Comparison of ENCODE assay signal across 8 cellular contexts in genomic region chr19:30718728-30719127, GRCh38.
DNase-seq lines count a peak whose midpoint lies in the region; ATAC-seq and TF ChIP-seq lines count a peak whose summit lies in the region.

No MANE protein-coding gene starts in this region.

- peak overlapping the region; percentile 94 for H3K4me2 ChIP-seq in BLaER1
- peak overlapping the region; percentile 63 for H3K4me2 ChIP-seq in trophoblast cell (ENCODE audit: low read length)

- no peak overlapping the region for H2BK120ac ChIP-seq in trophoblast cell (ENCODE audit: insufficient read depth, low read length, poor library complexity)

- no peaks in the 10 kb centered on the region for H3K79me1 ChIP-seq in trophoblast cell (ENCODE audit: low read length)

- no peak for TF ChIP-seq POLR2A in gastroesophageal sphincter (IDR thresholded peaks at IDR 0.05)

- H3K27me3 ChIP-seq in BLaER1 (no peaks in the 10 kb centered on the region), gastroesophageal sphincter (no peaks in the 10 kb centered on the region), trophoblast cell (ENCODE audit: insufficient read depth, low read length) (no peaks in the 10 kb centered on the region)

- no peak overlapping the region for H2BK5ac ChIP-seq in trophoblast cell (ENCODE audit: low read depth, low read length, poor library complexity)

- H3K4me1 ChIP-seq in BLaER1: peaks cover 19% of the 10 kb centered on the region
- peaks cover 0 to 22% (median 0%) of the 10 kb centered on the region in 3 donors for H3K4me1 ChIP-seq in gastroesophageal sphincter
- H3K4me1 ChIP-seq in trophoblast cell (ENCODE audit: control insufficient read depth in 1 of 2, insufficient read depth in 2 of 2, low read length in 2 of 2): peaks cover 4 to 8% of the 10 kb centered on the region in 2 experiments

- DNase-seq in RWPE1 (ENCODE audit: low spot score) (peak; percentile 8), trophoblast cell (no peak), C1 segment of cervical spinal cord (lab: John Stamatoyannopoulos, UW) (no peak), NCI-H524 treated with DMSO at 0.1 percent for 48 hours (lab: John Stamatoyannopoulos, UW) (no peak), NCI-H1092 treated with DMSO at 0.1 percent for 48 hours (lab: John Stamatoyannopoulos, UW) (no peak), NK-92 (lab: John Stamatoyannopoulos, UW; ENCODE audit: unreplicated experiment) (no peak)

- no peaks in the 10 kb centered on the region for H3K9me3 ChIP-seq in BLaER1
- no peaks in the 10 kb centered on the region for H3K9me3 ChIP-seq in gastroesophageal sphincter
- H3K9me3 ChIP-seq in trophoblast cell (ENCODE audit: insufficient read depth, low read depth, low read length): no peaks in the 10 kb centered on the region

- ATAC-seq in gastroesophageal sphincter: no peak

- no peak for TF ChIP-seq EP300 in gastroesophageal sphincter (IDR thresholded peaks at IDR 0.05)

- no peak overlapping the region for H3K18ac ChIP-seq in trophoblast cell (ENCODE audit: low read length)

- no peak overlapping the region for H4K91ac ChIP-seq in trophoblast cell (ENCODE audit: low read depth, low read length)

- TF ChIP-seq CTCF in RWPE1 (conservative IDR thresholded peaks at IDR 0.05; ENCODE audit: low read depth) (no peak), gastroesophageal sphincter (IDR thresholded peaks at IDR 0.05) (no peak)

- H4K12ac ChIP-seq in trophoblast cell (ENCODE audit: low read depth, low read length): no peak overlapping the region

- H3K79me2 ChIP-seq in trophoblast cell (ENCODE audit: control insufficient read depth, insufficient read depth, low read length, poor library complexity): no peaks in the 10 kb centered on the region

- H2AFZ ChIP-seq in trophoblast cell (ENCODE audit: insufficient read depth, low read length, poor library complexity): no peak overlapping the region

- H3K9ac ChIP-seq in BLaER1 (peak overlapping the region; percentile 84), trophoblast cell (ENCODE audit: low read length) (no peak overlapping the region)

- peak overlapping the region; percentile 88 for H3K27ac ChIP-seq in BLaER1
- H3K27ac ChIP-seq in RWPE1: no peak overlapping the region
- H3K27ac ChIP-seq in gastroesophageal sphincter: peak overlapping the region; percentile 50 to 88 (median 80)
- no peak overlapping the region for H3K27ac ChIP-seq in trophoblast cell (ENCODE audit: low read depth, low read length)

- H4K20me1 ChIP-seq in BLaER1: no peaks in the 10 kb centered on the region

- no peak overlapping the region for H3K23ac ChIP-seq in trophoblast cell (ENCODE audit: low read length)

- no peak overlapping the region for H4K8ac ChIP-seq in trophoblast cell (ENCODE audit: low read depth, low read length)

- H3K4me3 ChIP-seq in BLaER1 (peak overlapping the region; percentile 69), gastroesophageal sphincter (peak overlapping the region; percentile 65 to 69), trophoblast cell (ENCODE audit: low read depth, low read length) (no peak overlapping the region)

- no peak overlapping the region for H3K4ac ChIP-seq in trophoblast cell (ENCODE audit: low read depth, low read length)

- CTCF ChIA-PET in RWPE1 (lab: Yijun Ruan, JAX): interaction anchor here (1.4 kb wide), 1 partner anchor 49 kb away, joined by 4 read pairs; no protein-coding TSS in a partner anchor

- no peak overlapping the region for H2AK5ac ChIP-seq in trophoblast cell (ENCODE audit: low read length)

- H3K14ac ChIP-seq in trophoblast cell (ENCODE audit: low read length): no peak overlapping the region

- 11 to 16% methylated on average over 3 of the region's 3 CpGs for WGBS in gastroesophageal sphincter (ENCODE audit: low coverage in 1 of 2), 2 donors
- no CpG with 5 or more reads among the region's 3 CpGs for WGBS in trophoblast cell (ENCODE audit: extremely low coverage, insufficient coverage, insufficient read length)

- H3K36me3 ChIP-seq in BLaER1 (no peaks in the 10 kb centered on the region), gastroesophageal sphincter (no peaks in the 10 kb centered on the region), trophoblast cell (ENCODE audit: control insufficient read depth in 1 of 2, insufficient read depth in 2 of 2, low read length in 2 of 2) (no peaks in the 10 kb centered on the region)

- POLR2A ChIA-PET in RWPE1 (lab: Yijun Ruan, JAX; ENCODE audit: low non-redundant PET): no interaction called here

- H2BK12ac ChIP-seq in trophoblast cell (ENCODE audit: low read length): no peak overlapping the region

Comparison
In these comparisons a context has a peak if more than half of its experiments do, and no peak if none do; other contexts are left out.
1. H3K27ac ChIP-seq: peak in BLaER1 (single experiment) and gastroesophageal sphincter (4 of 4); none in RWPE1 (single experiment) and trophoblast cell (single experiment).